Comparison of ENCODE assay signal across 10 cellular contexts in genomic region chr2:27716301-27717069, GRCh38. TPM values are rescaled to one million over a fixed set of nuclear protein-coding genes. Genes with fewer than 3 reads are reported as not detected.
DNase-seq lines count a peak whose midpoint lies in the region; ATAC-seq, FAIRE-seq and TF ChIP-seq lines count a peak whose summit lies in the region.
"Had no signal": no experiment of that assay in that cellular context is flagged by ENCODE, and none has a peak within 500 bp of the region (broad histone marks: within the 10 kb centered on the region; RNA-seq: fewer than 3 reads in every experiment).

No MANE protein-coding gene starts in this region.

- no peak overlapping the region for H3K27ac Mint-ChIP-seq in activated T-cell treated with anti-CD3 and anti-CD28 coated beads, Interleukin-2, amount 50 U/mL, for 24 hours

- H3K36me3 ChIP-seq in GM12878 (ENCODE audit: control insufficient read depth in 2 of 2, insufficient read depth in 2 of 2, low read length in 1 of 2) (no peaks in the 10 kb centered on the region), kidney (ENCODE audit: control insufficient read depth in 1 of 2, insufficient read depth in 2 of 2, low read length in 2 of 2) (no peaks in the 10 kb centered on the region), testis (ENCODE audit: low read depth, missing control alignments) (no peaks in the 10 kb centered on the region), PC-3 (ENCODE audit: low read depth, low read length) (no peaks in the 10 kb centered on the region), left lung (no peaks in the 10 kb centered on the region)

- H3K9me3 ChIP-seq in GM12878 (replicated peaks; ENCODE audit: control insufficient read depth, insufficient read depth, low read length): no peaks in the 10 kb centered on the region
- no peaks in the 10 kb centered on the region for H3K9me3 ChIP-seq in kidney (ENCODE audit: control insufficient read depth in 1 of 2, low read length in 2 of 2)
- H3K9me3 ChIP-seq in testis: no peaks in the 10 kb centered on the region
- H3K9me3 ChIP-seq in PC-3 (ENCODE audit: low read length): no peaks in the 10 kb centered on the region
- H3K9me3 ChIP-seq in left lung: no peaks in the 10 kb centered on the region

- H3K9me3 Mint-ChIP-seq in activated T-cell treated with anti-CD3 and anti-CD28 coated beads, Interleukin-2, amount 50 U/mL, for 24 hours: no peaks in the 10 kb centered on the region

- no peak for TF ChIP-seq POLR2A in GM12878 (IDR thresholded peaks at IDR 0.05; ENCODE audit: low read depth, low read length)
- TF ChIP-seq POLR2A in testis (IDR thresholded peaks at IDR 0.05): no peak

- H4K20me1 ChIP-seq in GM12878 (ENCODE audit: control insufficient read depth, insufficient read depth) (no peaks in the 10 kb centered on the region), PC-3 (ENCODE audit: low read length) (no peaks in the 10 kb centered on the region)

- peaks cover 11% of the 10 kb centered on the region for H3K27me3 Mint-ChIP-seq in activated T-cell treated with anti-CD3 and anti-CD28 coated beads, Interleukin-2, amount 50 U/mL, for 24 hours

- H2AFZ ChIP-seq in GM12878 (ENCODE audit: control insufficient read depth, low read depth, low read length) (no peak overlapping the region), PC-3 (ENCODE audit: low read length) (no peak overlapping the region)

- TF ChIP-seq RAD21 in GM12878 (IDR thresholded peaks at IDR 0.05; ENCODE audit: insufficient read depth, low read depth, low read length): no peak

- TF ChIP-seq EP300 in GM12878 (IDR thresholded peaks at IDR 0.05; ENCODE audit: borderline replicate concordance in 1 of 2, control insufficient read depth in 1 of 2, low read depth in 2 of 2, low read length in 2 of 2): no peak

- H3K79me2 ChIP-seq in GM12878 (ENCODE audit: control insufficient read depth, insufficient read depth, low read length) (no peaks in the 10 kb centered on the region), PC-3 (ENCODE audit: low read length) (no peaks in the 10 kb centered on the region)

- H3K27me3 ChIP-seq in GM12878 (replicated peaks in 1 of 2; ENCODE audit: control insufficient read depth in 2 of 2, insufficient read depth in 2 of 2, low read length in 1 of 2) (no peaks in the 10 kb centered on the region; a peak in 1 of 4 replicates), testis (no peaks in the 10 kb centered on the region), PC-3 (ENCODE audit: low read length) (no peaks in the 10 kb centered on the region), left lung (peaks cover 0 to 34% of the 10 kb centered on the region in 2 donors)

- H3K36me3 Mint-ChIP-seq in activated T-cell treated with anti-CD3 and anti-CD28 coated beads, Interleukin-2, amount 50 U/mL, for 24 hours (ENCODE audit: low read depth): no peaks in the 10 kb centered on the region

- H3K4me2 ChIP-seq in GM12878 (ENCODE audit: control insufficient read depth, insufficient read depth) (peak overlapping the region; percentile 64; the same call in 1 of the 2 replicates), PC-3 (ENCODE audit: low read length) (no peak overlapping the region)

- no peak for DNase-seq in activated T-cell treated with anti-CD3 and anti-CD28 coated beads, Interleukin-2, amount 50 U/mL, for 24 hours
- DNase-seq in activated T-cell treated with anti-CD3 and anti-CD28 coated beads for 4 hours (no peak), GM12878 (ENCODE audit: low read depth, low spot score) (no peak), kidney (no peak), testis (no peak), PC-3 (no peak), left lung (no peak)
- DNase-seq: activated CD4-positive, alpha-beta T cell treated with anti-CD3 and anti-CD28 coated beads, Interleukin-2, amount 50 U/mL, for 4 hours; NCI-H82 had no signal

- 42% methylated on average over 25 of the region's 25 CpGs for WGBS in GM12878 (ENCODE audit: insufficient coverage, insufficient replicate concordance, low lambda C conversion rate, missing lambda C conversion rate)
- whole genome bisulfite sequencing in testis, 2 donors: 24 to 31% methylated on average over 24 to 25 of the region's 25 CpGs

- CTCF ChIA-PET in GM12878 (lab: Yijun Ruan, JAX) (interaction anchor here (1.6 to 1.9 kb wide), 2 partner anchors 10 to 13 kb away, joined by 5 to 8 read pairs; no protein-coding TSS in a partner anchor), PC-3 (lab: Charles Lee) (no interaction called here)

- RAD21 ChIA-PET in GM12878 (lab: Charles Lee; ENCODE audit: unreplicated experiment): interaction anchor here (0.8 kb wide), 1 partner anchor 9 kb away, joined by 3 read pairs; no protein-coding TSS in a partner anchor

- BruUV-seq in GM12878 (replicated peaks; lab: Mats Ljungman, UMichigan): no TSS peak
- no TSS peak for BruUV-seq in PC-3 (replicated peaks; lab: Mats Ljungman, UMichigan)

- H3K9ac ChIP-seq in GM12878 (ENCODE audit: control insufficient read depth, insufficient read depth, low read length) (no peak overlapping the region), kidney (ENCODE audit: low read length in 2 of 2) (peak overlapping the region in 1 of 2 donors; percentile 40), PC-3 (ENCODE audit: low read length) (no peak overlapping the region)

- in situ Hi-C loops in GM12878 (cut with MboI): no loop called here

- no peak for TF ChIP-seq CTCF in GM12878 (IDR thresholded peaks at IDR 0.05 in 2 of 3, conservative IDR thresholded peaks at IDR 0.05 in 1 of 3; ENCODE audit: control insufficient read depth in 2 of 3, extremely low read depth in 1 of 3, insufficient read depth in 1 of 3, low read depth in 3 of 3, low read length in 3 of 3)
- no peak for TF ChIP-seq CTCF in kidney (IDR thresholded peaks at IDR 0.05; ENCODE audit: borderline replicate concordance, extremely low read depth, insufficient read depth)
- TF ChIP-seq CTCF in testis (IDR thresholded peaks at IDR 0.05): no peak
- TF ChIP-seq CTCF in PC-3 (conservative IDR thresholded peaks at IDR 0.05; ENCODE audit: low read depth, low read length): no peak
- no peak for TF ChIP-seq CTCF in left lung (IDR thresholded peaks at IDR 0.05)

- POLR2A ChIA-PET in GM12878 (lab: Charles Lee): no interaction called here
- POLR2A ChIA-PET in PC-3 (lab: Charles Lee; ENCODE audit: unreplicated experiment): no interaction called here

- H3K4me3 ChIP-seq in GM12878: no peak overlapping the region
- H3K4me3 ChIP-seq in kidney (ENCODE audit: low read length in 2 of 2): no peak overlapping the region
- peak overlapping the region; percentile 1 to 9 for H3K4me3 ChIP-seq in testis
- H3K4me3 ChIP-seq in PC-3 (ENCODE audit: low read length): no peak overlapping the region
- no peak overlapping the region for H3K4me3 ChIP-seq in left lung

- no peaks in the 10 kb centered on the region for H3K9me2 ChIP-seq in PC-3 (replicated peaks; ENCODE audit: low read length)

- ATAC-seq in GM12878: no peak; the same call in 2 of the 3 replicates
- ATAC-seq in HG02763 (IDR thresholded peaks at IDR 0.05; ENCODE audit: unreplicated experiment): no peak
- no peak for ATAC-seq in PC-3
- ATAC-seq in left lung: no peak

- SMC1A ChIA-PET in GM12878 (lab: Charles Lee; ENCODE audit: uncharacterized antibody, unreplicated experiment): no interaction called here

- no peaks in the 10 kb centered on the region for H3F3A ChIP-seq in PC-3 (ENCODE audit: low read length, unreplicated experiment)

- peak overlapping the region; percentile 43 for H3K4me3 Mint-ChIP-seq in activated T-cell treated with anti-CD3 and anti-CD28 coated beads, Interleukin-2, amount 50 U/mL, for 24 hours

- no peak overlapping the region for H3K27ac ChIP-seq in GM12878 (ENCODE audit: control insufficient read depth, insufficient read depth)
- peak overlapping the region; percentile 27 to 32 for H3K27ac ChIP-seq in kidney (ENCODE audit: low read depth in 2 of 2, low read length in 2 of 2)
- peak overlapping the region; percentile 85 to 91 for H3K27ac ChIP-seq in testis
- H3K27ac ChIP-seq in PC-3 (ENCODE audit: low read length): no peak overlapping the region
- peak overlapping the region in 1 of 2 donors; percentile 7 for H3K27ac ChIP-seq in left lung

- FAIRE-seq in GM12878 (lab: Jason Lieb, UNC) (no peak), kidney (lab: Jason Lieb, UNC) (no peak)

- peaks cover 56% of the 10 kb centered on the region for H3K4me1 Mint-ChIP-seq in activated T-cell treated with anti-CD3 and anti-CD28 coated beads, Interleukin-2, amount 50 U/mL, for 24 hours (ENCODE audit: low read depth)

- intact Hi-C loops in GM12878 (cut with micrococcal nuclease; ENCODE audit: unreplicated experiment) (no loop called here), kidney (cut with DNase I) (no loop called here), testis (cut with DNase I; ENCODE audit: low total_unique reads) (no loop called here), PC-3 (cut with micrococcal nuclease) (no loop called here), left lung (cut with DNase I) (no loop called here)

- H3K4me1 ChIP-seq in GM12878 (ENCODE audit: control insufficient read depth, insufficient read depth, low read length) (no peaks in the 10 kb centered on the region; the same call in 1 of the 2 replicates), kidney (ENCODE audit: control insufficient read depth in 1 of 2, insufficient read depth in 1 of 2, low read depth in 1 of 2, low read length in 2 of 2) (peaks cover 6 to 8% of the 10 kb centered on the region in 2 donors), testis (peaks cover 9% of the 10 kb centered on the region), PC-3 (ENCODE audit: insufficient read depth, low read length) (peaks cover 35% of the 10 kb centered on the region), left lung (peaks cover 12 to 41% of the 10 kb centered on the region in 2 donors)

RNA-seq across cellular contexts. Expression of gene SLC4A1AP, which starts 52.8 kb away (rescaled TPM):
- total RNA-seq in GM12878 (2013; cell fraction: nucleolus; rRNA removed): 41.4 and 46.2 TPM in 2 replicates
- total RNA-seq in GM12878 (2014; rRNA removed): 22.5 and 23.3 TPM in 2 replicates
- 28.2 and 30.0 TPM in 2 replicates for total RNA-seq in GM12878 (2014; rRNA removed; fragmentation: Illumina TruSeq; extraction: Trizol)
- total RNA-seq in GM12878 (2021): 17.3 and 17.9 TPM in 2 replicates
- polyA plus RNA-seq in GM12878 (2011; ENCODE audit: low read depth): 10.8 TPM
- 16.7 and 24.3 TPM in 2 replicates for polyA plus RNA-seq in GM12878 (2011; rRNA removed)
- 10.4 and 11.9 TPM in 2 replicates for polyA plus RNA-seq in GM12878 (2011; cell fraction: cytosol; rRNA removed)
- polyA plus RNA-seq in GM12878 (2011; cell fraction: nucleus; rRNA removed): 13.7 and 17.0 TPM in 2 replicates
- polyA plus RNA-seq in GM12878 (2012): 14.7 and 17.1 TPM in 2 replicates
- 28.0 and 31.4 TPM in 2 replicates for polyA plus RNA-seq in GM12878 (2014; fragmentation: Illumina TruSeq; extraction: Trizol)
- polyA plus RNA-seq in GM12878 (2014; fragmentation: Nextera tagmentation; extraction: Ambion mirVana): 10 to 100 TPM in 1 of 2 experiments, 1 to 10 TPM in 1; 6.5 to 16.4 TPM
- 18.8 and 20.5 TPM in 2 replicates for polyA plus RNA-seq in GM12878 (2014; rRNA removed)
- 10 to 100 TPM; 27.1 to 30.1 TPM for polyA plus RNA-seq in GM12878 (2016; fragmentation: Nextera tagmentation; extraction: Ambion mirVana)
- polyA minus RNA-seq in GM12878 (2011; rRNA and poly(A)+ RNA removed): 6.4 and 9.1 TPM in 2 replicates
- polyA minus RNA-seq in GM12878 (2011; cell fraction: cytosol; rRNA and poly(A)+ RNA removed): 6.5 and 7.8 TPM in 2 replicates
- polyA minus RNA-seq in GM12878 (2011; cell fraction: nucleus; rRNA and poly(A)+ RNA removed): 6.2 and 11.9 TPM in 2 replicates
- total RNA-seq in kidney: 20.9 TPM
- polyA plus RNA-seq in kidney (ENCODE audit: insufficient read depth, low read depth, low replicate concordance): 19.1 TPM
- 10 to 100 TPM; 55.3 to 56.5 TPM for total RNA-seq in testis
- 60.5 TPM for polyA plus RNA-seq in testis (ENCODE audit: insufficient read depth, low read depth, low replicate concordance)
- 29.1 and 30.3 TPM in 2 replicates for total RNA-seq in PC-3 (2014; rRNA removed)
- total RNA-seq in left lung: 10 to 100 TPM; 18.5 to 20.3 TPM

RNA-seq across cellular contexts. Expression of gene SUPT7L, which starts 53.1 kb away (rescaled TPM):
- total RNA-seq in GM12878 (2013; cell fraction: nucleolus; rRNA removed): 70.9 and 72.7 TPM in 2 replicates
- total RNA-seq in GM12878 (2014; rRNA removed) (23.5 and 27.0 TPM in 2 replicates), GM12878 (2014; rRNA removed; fragmentation: Illumina TruSeq; extraction: Trizol) (20.5 and 22.6 TPM in 2 replicates), GM12878 (2021) (19.3 and 19.7 TPM in 2 replicates), kidney (29.6 TPM), testis (10 to 100 TPM; 39.3 to 39.9 TPM), PC-3 (2014; rRNA removed) (23.4 and 27.2 TPM in 2 replicates), left lung (10 to 100 TPM; 30.8 to 32.2 TPM)
- polyA plus RNA-seq in GM12878 (2011; ENCODE audit: low read depth): 15.5 TPM
- polyA plus RNA-seq in GM12878 (2011; rRNA removed) (43.7 and 44.7 TPM in 2 replicates), GM12878 (2014; fragmentation: Illumina TruSeq; extraction: Trizol) (29.2 and 33.4 TPM in 2 replicates), GM12878 (2014; fragmentation: Nextera tagmentation; extraction: Ambion mirVana) (10 to 100 TPM; 10.2 to 13.3 TPM), GM12878 (2014; rRNA removed) (24.2 and 25.1 TPM in 2 replicates), GM12878 (2016; fragmentation: Nextera tagmentation; extraction: Ambion mirVana) (10 to 100 TPM; 18.4 to 20.0 TPM), kidney (ENCODE audit: insufficient read depth, low read depth, low replicate concordance) (28.1 TPM), testis (ENCODE audit: insufficient read depth, low read depth, low replicate concordance) (40.4 TPM)
- 36.3 and 39.9 TPM in 2 replicates for polyA plus RNA-seq in GM12878 (2011; cell fraction: cytosol; rRNA removed)
- 49.4 and 78.3 TPM in 2 replicates for polyA plus RNA-seq in GM12878 (2011; cell fraction: nucleus; rRNA removed)
- 19.8 and 23.2 TPM in 2 replicates for polyA plus RNA-seq in GM12878 (2012)
- 31.6 and 39.1 TPM in 2 replicates for polyA minus RNA-seq in GM12878 (2011; rRNA and poly(A)+ RNA removed)
- polyA minus RNA-seq in GM12878 (2011; cell fraction: cytosol; rRNA and poly(A)+ RNA removed): 16.7 and 22.0 TPM in 2 replicates
- polyA minus RNA-seq in GM12878 (2011; cell fraction: nucleus; rRNA and poly(A)+ RNA removed): 31.9 and 42.2 TPM in 2 replicates

RNA-seq across cellular contexts. Expression of gene MRPL33, which starts 55.0 kb away (rescaled TPM):
- 14.3 and 74.8 TPM in 2 replicates for total RNA-seq in GM12878 (2013; cell fraction: nucleolus; rRNA removed)
- total RNA-seq in GM12878 (2014; rRNA removed): 73.9 and 86.5 TPM in 2 replicates
- 184 and 189 TPM in 2 replicates for total RNA-seq in GM12878 (2014; rRNA removed; fragmentation: Illumina TruSeq; extraction: Trizol)
- 45.5 and 50.1 TPM in 2 replicates for total RNA-seq in GM12878 (2021)
- 65.0 TPM for polyA plus RNA-seq in GM12878 (2011; ENCODE audit: low read depth)
- polyA plus RNA-seq in GM12878 (2011; rRNA removed): 83.1 and 135 TPM in 2 replicates
- 20.0 and 31.8 TPM in 2 replicates for polyA plus RNA-seq in GM12878 (2011; cell fraction: cytosol; rRNA removed)
- polyA plus RNA-seq in GM12878 (2011; cell fraction: nucleus; rRNA removed): 25.0 and 35.1 TPM in 2 replicates
- polyA plus RNA-seq in GM12878 (2012): 94.6 and 110 TPM in 2 replicates
- 135 and 166 TPM in 2 replicates for polyA plus RNA-seq in GM12878 (2014; fragmentation: Illumina TruSeq; extraction: Trizol)
- polyA plus RNA-seq in GM12878 (2014; fragmentation: Nextera tagmentation; extraction: Ambion mirVana): 100 to 1,000 TPM; 291 to 318 TPM
- 83.9 and 125 TPM in 2 replicates for polyA plus RNA-seq in GM12878 (2014; rRNA removed)
- polyA plus RNA-seq in GM12878 (2016; fragmentation: Nextera tagmentation; extraction: Ambion mirVana): 100 to 1,000 TPM; 278 to 281 TPM
- polyA minus RNA-seq in GM12878 (2011; rRNA and poly(A)+ RNA removed): 10.4 and 13.6 TPM in 2 replicates
- polyA minus RNA-seq in GM12878 (2011; cell fraction: cytosol; rRNA and poly(A)+ RNA removed): 9.0 and 9.6 TPM in 2 replicates
- polyA minus RNA-seq in GM12878 (2011; cell fraction: nucleus; rRNA and poly(A)+ RNA removed): 11.2 and 23.5 TPM in 2 replicates
- 107 TPM for total RNA-seq in kidney
- polyA plus RNA-seq in kidney (ENCODE audit: insufficient read depth, low read depth, low replicate concordance): 312 TPM
- total RNA-seq in testis: 100 to 1,000 TPM; 142 to 175 TPM
- 204 TPM for polyA plus RNA-seq in testis (ENCODE audit: insufficient read depth, low read depth, low replicate concordance)
- total RNA-seq in PC-3 (2014; rRNA removed): 95.7 and 110 TPM in 2 replicates
- 100 to 1,000 TPM in 1 of 2 donors, 10 to 100 TPM in 1; 75.2 to 110 TPM for total RNA-seq in left lung

Comparison
In these comparisons a context has a peak if more than half of its experiments do, and no peak if none do; other contexts are left out.
1. H3K27ac ChIP-seq: peak in kidney (2 of 2) and testis (2 of 2); none in GM12878 (single experiment) and PC-3 (single experiment).
2. H3K4me3 ChIP-seq: peak in testis (2 of 2); none in GM12878 (single experiment), kidney (0 of 2), PC-3 (single experiment) and left lung (0 of 2).